8 cellular contexts compared by ENCODE assay signal in genomic region chr1:198162091-198162767, GRCh38. TPM values are rescaled to one million over a fixed set of nuclear protein-coding genes. Genes with fewer than 3 reads are reported as not detected.
DNase-seq lines count a peak whose midpoint lies in the region; ATAC-seq, FAIRE-seq and TF ChIP-seq lines count a peak whose summit lies in the region.

No MANE protein-coding gene starts in this region.

- no peak overlapping the region for H3K9ac ChIP-seq in KMS-11

- 67% methylated on average over 2 of the region's 2 CpGs for WGBS in A549 (ENCODE audit: missing lambda C conversion rate)

- H3K9me3 ChIP-seq in A549 (no peaks in the 10 kb centered on the region), vagina (no peaks in the 10 kb centered on the region)

- peak overlapping the region; percentile 28 for H3K4me3 Mint-ChIP-seq in dendritic cell treated with granulocyte-macrophage colony-stimulating factor and Interleukin-4, amounts not matched to agents 40 ng/mL and 50 ng/mL, for 4 days

- H3K36me3 ChIP-seq in KMS-11 (ENCODE audit: insufficient read depth) (no peaks in the 10 kb centered on the region), vagina (no peaks in the 10 kb centered on the region)

- H3K27ac Mint-ChIP-seq in dendritic cell treated with granulocyte-macrophage colony-stimulating factor and Interleukin-4, amounts not matched to agents 40 ng/mL and 50 ng/mL, for 4 days = peak overlapping the region; percentile 74

- TF ChIP-seq RAD21 in A549 (conservative IDR thresholded peaks at IDR 0.05 in 1 of 2, IDR thresholded peaks at IDR 0.05 in 1 of 2) = no peak

- FAIRE-seq in A549 (lab: Jason Lieb, UNC) = no peak

- peak overlapping the region in 1 of 2 experiments; percentile 12; a peak in 1 of 6 replicates for H3K27ac ChIP-seq in A549
- no peak overlapping the region for H3K27ac ChIP-seq in KMS-11
- no peak overlapping the region for H3K27ac ChIP-seq in vagina

- peaks cover 20% of the 10 kb centered on the region for H3K36me3 Mint-ChIP-seq in dendritic cell treated with granulocyte-macrophage colony-stimulating factor and Interleukin-4, amounts not matched to agents 40 ng/mL and 50 ng/mL, for 4 days (ENCODE audit: low read depth)

- POLR2A ChIA-PET in A549 (lab: Yijun Ruan, JAX) = no interaction called here

- DNase-seq in A549 (ENCODE audit: low read depth in 1 of 2, low spot score in 1 of 2) (no peak), NCI-H2107 (lab: John Stamatoyannopoulos, UW) (no peak), vagina (ENCODE audit: extremely low spot score in 2 of 2) (no peak)
- no peak for DNase-seq in activated CD4-positive, CD25-positive, alpha-beta regulatory T cell treated with anti-CD3 and anti-CD28 coated beads, Interleukin-2, amount 50 U/mL, for 72 hours

- H2AFZ ChIP-seq in KMS-11 (ENCODE audit: low read depth) = no peak overlapping the region

- no peaks in the 10 kb centered on the region for H3K9me3 Mint-ChIP-seq in dendritic cell treated with granulocyte-macrophage colony-stimulating factor and Interleukin-4, amounts not matched to agents 40 ng/mL and 50 ng/mL, for 4 days

- peaks cover 42% of the 10 kb centered on the region for H3K4me1 ChIP-seq in A549
- H3K4me1 ChIP-seq in KMS-11 (ENCODE audit: low read depth, poor library complexity, severe bottlenecking) = peaks cover 53% of the 10 kb centered on the region
- H3K4me1 ChIP-seq in vagina = peaks cover 84% of the 10 kb centered on the region

- peaks cover 67% of the 10 kb centered on the region for H3K4me1 Mint-ChIP-seq in dendritic cell treated with granulocyte-macrophage colony-stimulating factor and Interleukin-4, amounts not matched to agents 40 ng/mL and 50 ng/mL, for 4 days (ENCODE audit: low read depth)

- TF ChIP-seq CTCF in A549 (IDR thresholded peaks at IDR 0.05) = no peak
- no peak for TF ChIP-seq CTCF in KMS-11 (conservative IDR thresholded peaks at IDR 0.05; ENCODE audit: low read depth, low read length)
- TF ChIP-seq CTCF in vagina (IDR thresholded peaks at IDR 0.05) = no peak

- H3K4me2 ChIP-seq in A549 = peak overlapping the region; percentile 45
- H3K4me2 ChIP-seq in KMS-11 = peak overlapping the region; percentile 5; the same call in 1 of the 2 replicates

- TF ChIP-seq POLR2A in A549 (IDR thresholded peaks at IDR 0.05; ENCODE audit: low read length) = no peak
- no peak for TF ChIP-seq POLR2A in vagina (IDR thresholded peaks at IDR 0.05)

- H3K79me2 ChIP-seq in KMS-11 (ENCODE audit: insufficient read depth, low read depth) = peaks cover 100% of the 10 kb centered on the region

- intact Hi-C loops in dendritic cell treated with granulocyte-macrophage colony-stimulating factor and Interleukin-4, amounts not matched to agents 40 ng/mL and 50 ng/mL, for 4 days (cut with micrococcal nuclease) = no loop called here
- intact Hi-C loops in vagina (cut with DNase I) = no loop called here

- ATAC-seq in A549 (no peak), GM18907 (IDR thresholded peaks at IDR 0.05; ENCODE audit: unreplicated experiment) (peak; percentile 16), HG03521 (IDR thresholded peaks at IDR 0.05; ENCODE audit: unreplicated experiment) (no peak)

- H3K27me3 ChIP-seq in KMS-11 (ENCODE audit: insufficient read depth, low read depth) (no peaks in the 10 kb centered on the region), vagina (no peaks in the 10 kb centered on the region)

- no peaks in the 10 kb centered on the region for H3K27me3 Mint-ChIP-seq in dendritic cell treated with granulocyte-macrophage colony-stimulating factor and Interleukin-4, amounts not matched to agents 40 ng/mL and 50 ng/mL, for 4 days

- 0 out of 2 replicates have a peak, but pooled peaks cover 4% of the 10 kb centered on the region for H4K20me1 ChIP-seq in KMS-11 (ENCODE audit: insufficient read depth)

- H3K4me3 ChIP-seq in A549 (no peak overlapping the region), KMS-11 (IDR thresholded peaks at IDR 0.05; ENCODE audit: insufficient read depth, low read depth, low read length) (no peak overlapping the region), vagina (no peak overlapping the region)

- CTCF ChIA-PET in A549 (lab: Yijun Ruan, JAX) = no interaction called here

- TF ChIP-seq EP300 in A549 (IDR thresholded peaks at IDR 0.05) = no peak

TF ChIP-seq in A549, 52 proteins besides CTCF, POLR2A, EP300 and RAD21:
- no peak for TF ChIP-seq PHF8 (IDR thresholded peaks at IDR 0.05; ENCODE audit: borderline replicate concordance, low read depth)
- TF ChIP-seq FOSB (CRISPR knock-in tag; IDR thresholded peaks at IDR 0.05) = no peak
- no peak for TF ChIP-seq ZFP36 (IDR thresholded peaks at IDR 0.05; ENCODE audit: borderline replicate concordance, partially characterized antibody)
- no peak for TF ChIP-seq KDM5A (IDR thresholded peaks at IDR 0.05)
- TF ChIP-seq CBX8 (IDR thresholded peaks at IDR 0.05) = no peak
- no peak for TF ChIP-seq ATOH8 (CRISPR knock-in tag; IDR thresholded peaks at IDR 0.05; ENCODE audit: low read depth)
- TF ChIP-seq GATA3 (IDR thresholded peaks at IDR 0.05; ENCODE audit: borderline replicate concordance) = no peak
- TF ChIP-seq E2F6 (IDR thresholded peaks at IDR 0.05; ENCODE audit: borderline replicate concordance, low read depth) = no peak
- no peak for TF ChIP-seq HOXB5 (CRISPR knock-in tag; IDR thresholded peaks at IDR 0.05)
- TF ChIP-seq BHLHE40 (IDR thresholded peaks at IDR 0.05; ENCODE audit: low read depth, low read length) = no peak
- no peak for TF ChIP-seq JUN (IDR thresholded peaks at IDR 0.05)
- no peak for TF ChIP-seq EHMT2 (IDR thresholded peaks at IDR 0.05; ENCODE audit: low read depth)
- no peak for TF ChIP-seq KDM1A (IDR thresholded peaks at IDR 0.05; ENCODE audit: low read depth)
- TF ChIP-seq FOXS1 (CRISPR knock-in tag; IDR thresholded peaks at IDR 0.05) = no peak
- no peak for TF ChIP-seq MAZ (IDR thresholded peaks at IDR 0.05; ENCODE audit: borderline replicate concordance, low read depth, low read length)
- no peak for TF ChIP-seq MAX (IDR thresholded peaks at IDR 0.05)
- TF ChIP-seq ZNF302 (CRISPR knock-in tag; IDR thresholded peaks at IDR 0.05) = no peak
- TF ChIP-seq MYC (IDR thresholded peaks at IDR 0.05; ENCODE audit: borderline replicate concordance, low read length) = no peak
- TF ChIP-seq RNF2 (IDR thresholded peaks at IDR 0.05; ENCODE audit: borderline replicate concordance, low read depth) = no peak
- TF ChIP-seq POLR2AphosphoS2 (conservative IDR thresholded peaks at IDR 0.05; ENCODE audit: low read length) = no peak

RNA-seq across cellular contexts. Expression of gene NEK7, which starts 5.4 kb away (rescaled TPM):
- polyA plus RNA-seq in A549 (2011; rRNA removed) = 62.9 and 66.9 TPM in 2 replicates
- polyA plus RNA-seq in A549 (2012; cell fraction: cytosol; rRNA removed) = 10.6 and 12.6 TPM in 2 replicates
- 5.6 and 6.7 TPM in 2 replicates for polyA plus RNA-seq in A549 (2012; cell fraction: nucleus; rRNA removed)
- polyA plus RNA-seq in A549 (2017; fragmentation: RNase III; extraction: RNeasy Plus Mini Kit Qiagen cat#74134 plus additional on column Dnase treatment) = 13.1 to 16.0 TPM (median 15.9 TPM) in 3 replicates
- 28.0 and 34.1 TPM in 2 replicates for polyA minus RNA-seq in A549 (2011; rRNA and poly(A)+ RNA removed)
- total RNA-seq in vagina = 99.4 TPM
